8 cellular contexts compared by ENCODE assay signal in genomic region chr1:155261401-155261887, GRCh38. TPM values are rescaled to one million over a fixed set of nuclear protein-coding genes. Genes with fewer than 3 reads are reported as not detected.
DNase-seq lines count a peak whose midpoint lies in the region; ATAC-seq and TF ChIP-seq lines count a peak whose summit lies in the region.

No MANE protein-coding gene starts in this region.

- no peak for TF ChIP-seq RAD21 in neural cell (conservative IDR thresholded peaks at IDR 0.05)

- TF ChIP-seq EP300 in neural cell (conservative IDR thresholded peaks at IDR 0.05; ENCODE audit: poor library complexity, severe bottlenecking) = no peak

- H4K20me1 ChIP-seq in neural cell (ENCODE audit: insufficient read depth) = no peaks in the 10 kb centered on the region

- peaks cover 4% of the 10 kb centered on the region for H3F3A ChIP-seq in neural cell (ENCODE audit: insufficient read depth, low read length, poor library complexity, severe bottlenecking)

- ATAC-seq in GM21786 (IDR thresholded peaks at IDR 0.05; ENCODE audit: unreplicated experiment) = no peak

- peak; percentile 32 for DNase-seq in stimulated activated CD4-positive, alpha-beta T cell treated with anti-CD3 and anti-CD28 coated beads, Interleukin-15, amount 100 ng/mL, for 24 hours
- DNase-seq in stimulated activated CD4-positive, alpha-beta T cell treated with anti-CD3 and anti-CD28 coated beads, Interleukin-2, amount 100 ng/mL, for 48 hours = no peak
- DNase-seq in NCI-H510A treated with DMSO at 0.1 percent for 48 hours (lab: John Stamatoyannopoulos, UW) = peak; percentile 48
- no peak for DNase-seq in NCI-H128 (lab: John Stamatoyannopoulos, UW; ENCODE audit: unreplicated experiment)
- DNase-seq in NCI-H2029 treated with DMSO at 0.1 percent for 48 hours (lab: John Stamatoyannopoulos, UW) = no peak

- H3K36me3 ChIP-seq in duodenal mucosa (ENCODE audit: control insufficient read depth in 1 of 2, insufficient read depth in 2 of 2, low read length in 2 of 2) (peaks cover 35 to 55% of the 10 kb centered on the region in 2 donors), neural cell (ENCODE audit: insufficient read depth, low read length) (no peaks in the 10 kb centered on the region)

- peak overlapping the region; percentile 63 for H2AFZ ChIP-seq in neural cell (ENCODE audit: low read depth, low read length)

- H3K4me1 ChIP-seq in duodenal mucosa (ENCODE audit: control insufficient read depth in 1 of 2, insufficient read depth in 2 of 2, low read length in 2 of 2) = peaks cover 14 to 22% of the 10 kb centered on the region in 2 donors

- peak; percentile 30 for TF ChIP-seq CTCF in neural cell (IDR thresholded peaks at IDR 0.05; ENCODE audit: poor library complexity, severe bottlenecking)

- H3K27me3 ChIP-seq in duodenal mucosa (ENCODE audit: control insufficient read depth in 1 of 2, insufficient read depth in 2 of 2, low read length in 2 of 2) (no peaks in the 10 kb centered on the region), neural cell (ENCODE audit: insufficient read depth, low read depth, low read length) (no peaks in the 10 kb centered on the region)

- peak overlapping the region; percentile 80 to 96 for H3K9ac ChIP-seq in duodenal mucosa (ENCODE audit: low read depth in 1 of 2, low read length in 2 of 2)
- H3K9ac ChIP-seq in neural cell (ENCODE audit: low read length) = peak overlapping the region; percentile 80

- H3K9me3 ChIP-seq in duodenal mucosa (ENCODE audit: control insufficient read depth in 1 of 2, low read length in 2 of 2) = no peaks in the 10 kb centered on the region
- H3K9me3 ChIP-seq in neural cell (ENCODE audit: low read length) = no peaks in the 10 kb centered on the region

- H3K79me2 ChIP-seq in neural cell (replicated peaks; ENCODE audit: insufficient read depth, low read length) = peaks cover 16% of the 10 kb centered on the region

- peak overlapping the region; percentile 95 to 97 for H3K4me3 ChIP-seq in duodenal mucosa (ENCODE audit: low read depth in 1 of 2, low read length in 2 of 2)
- peak overlapping the region; percentile 91 for H3K4me3 ChIP-seq in neural cell (ENCODE audit: low read length)

- peak overlapping the region; percentile 98 for H3K4me2 ChIP-seq in neural cell (ENCODE audit: low read length)

- H3K27ac ChIP-seq in duodenal mucosa (ENCODE audit: low read depth, low read length) = peak overlapping the region; percentile 41
- H3K27ac ChIP-seq in neural cell (ENCODE audit: low read length) = peak overlapping the region; percentile 71

- H3K9me2 ChIP-seq in neural cell (ENCODE audit: insufficient read depth, low read length) = no peaks in the 10 kb centered on the region

TF ChIP-seq in neural cell, 6 proteins besides CTCF, POLR2A, EP300 and RAD21:
- no peak for TF ChIP-seq POLR2AphosphoS5 (IDR thresholded peaks at IDR 0.05)
- no peak for TF ChIP-seq SMC3 (conservative IDR thresholded peaks at IDR 0.05; ENCODE audit: poor library complexity)
- TF ChIP-seq, protein P1, sequence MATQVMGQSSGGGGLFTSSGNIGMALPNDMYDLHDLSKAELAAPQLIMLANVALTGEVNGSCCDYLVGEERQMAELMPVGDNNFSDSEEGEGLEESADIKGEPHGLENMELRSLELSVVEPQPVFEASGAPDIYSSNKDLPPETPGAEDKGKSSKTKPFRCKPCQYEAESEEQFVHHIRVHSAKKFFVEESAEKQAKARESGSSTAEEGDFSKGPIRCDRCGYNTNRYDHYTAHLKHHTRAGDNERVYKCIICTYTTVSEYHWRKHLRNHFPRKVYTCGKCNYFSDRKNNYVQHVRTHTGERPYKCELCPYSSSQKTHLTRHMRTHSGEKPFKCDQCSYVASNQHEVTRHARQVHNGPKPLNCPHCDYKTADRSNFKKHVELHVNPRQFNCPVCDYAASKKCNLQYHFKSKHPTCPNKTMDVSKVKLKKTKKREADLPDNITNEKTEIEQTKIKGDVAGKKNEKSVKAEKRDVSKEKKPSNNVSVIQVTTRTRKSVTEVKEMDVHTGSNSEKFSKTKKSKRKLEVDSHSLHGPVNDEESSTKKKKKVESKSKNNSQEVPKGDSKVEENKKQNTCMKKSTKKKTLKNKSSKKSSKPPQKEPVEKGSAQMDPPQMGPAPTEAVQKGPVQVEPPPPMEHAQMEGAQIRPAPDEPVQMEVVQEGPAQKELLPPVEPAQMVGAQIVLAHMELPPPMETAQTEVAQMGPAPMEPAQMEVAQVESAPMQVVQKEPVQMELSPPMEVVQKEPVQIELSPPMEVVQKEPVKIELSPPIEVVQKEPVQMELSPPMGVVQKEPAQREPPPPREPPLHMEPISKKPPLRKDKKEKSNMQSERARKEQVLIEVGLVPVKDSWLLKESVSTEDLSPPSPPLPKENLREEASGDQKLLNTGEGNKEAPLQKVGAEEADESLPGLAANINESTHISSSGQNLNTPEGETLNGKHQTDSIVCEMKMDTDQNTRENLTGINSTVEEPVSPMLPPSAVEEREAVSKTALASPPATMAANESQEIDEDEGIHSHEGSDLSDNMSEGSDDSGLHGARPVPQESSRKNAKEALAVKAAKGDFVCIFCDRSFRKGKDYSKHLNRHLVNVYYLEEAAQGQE (IDR thresholded peaks at IDR 0.05; ENCODE audit: borderline replicate concordance) = no peak
- TF ChIP-seq TAF1 (IDR thresholded peaks at IDR 0.05; ENCODE audit: low read depth) = no peak
- no peak for TF ChIP-seq EZH2 (IDR thresholded peaks at IDR 0.05; ENCODE audit: borderline replicate concordance, insufficient read depth, low read length, poor library complexity, severe bottlenecking)
- TF ChIP-seq MXI1 (conservative IDR thresholded peaks at IDR 0.05; ENCODE audit: poor library complexity, severe bottlenecking) = no peak

RNA-seq across cellular contexts. Expression of gene SCAMP3, which starts 0.7 kb away (rescaled TPM):
- 34.6 and 50.0 TPM in 2 replicates for polyA plus RNA-seq in neural cell
- polyA minus RNA-seq in neural cell = 26.3 and 29.4 TPM in 2 replicates

RNA-seq across cellular contexts. Expression of gene ENTREP3, which starts 6.2 kb away (rescaled TPM):
- 9.8 and 11.1 TPM in 2 replicates for polyA plus RNA-seq in neural cell
- 8.0 and 8.6 TPM in 2 replicates for polyA minus RNA-seq in neural cell

RNA-seq across cellular contexts. Expression of gene CLK2, which starts 11.9 kb away (rescaled TPM):
- polyA plus RNA-seq in neural cell = 44.4 and 57.7 TPM in 2 replicates
- 35.1 and 39.0 TPM in 2 replicates for polyA minus RNA-seq in neural cell

RNA-seq across cellular contexts. Expression of gene HCN3, which starts 15.8 kb away (rescaled TPM):
- polyA plus RNA-seq in neural cell = 53.2 and 53.4 TPM in 2 replicates
- 27.2 and 28.7 TPM in 2 replicates for polyA minus RNA-seq in neural cell

RNA-seq across cellular contexts. Expression of gene PKLR, which starts 39.8 kb away (rescaled TPM):
- polyA plus RNA-seq in neural cell = not detected in 2 replicates
- not detected in 2 replicates for polyA minus RNA-seq in neural cell

Comparison
In these comparisons a context has a peak if more than half of its experiments do, and no peak if none do; other contexts are left out.
1. DNase-seq: peak in stimulated activated CD4-positive, alpha-beta T cell treated with anti-CD3 and anti-CD28 coated beads, Interleukin-15, amount 100 ng/mL, for 24 hours (single experiment) and NCI-H510A treated with DMSO at 0.1 percent for 48 hours (single experiment); none in stimulated activated CD4-positive, alpha-beta T cell treated with anti-CD3 and anti-CD28 coated beads, Interleukin-2, amount 100 ng/mL, for 48 hours (0 of 2), NCI-H128 (single experiment) and NCI-H2029 treated with DMSO at 0.1 percent for 48 hours (single experiment).